1 cellular context compared by ENCODE assay signal in genomic region chr19:45771331-45771933, GRCh38.
TF ChIP-seq lines count a peak whose summit lies in the region.

No MANE protein-coding gene starts in this region.

TF ChIP-seq in H1, 55 proteins besides CTCF, POLR2A, EP300 and RAD21:
- TF ChIP-seq SIRT6 (IDR thresholded peaks at IDR 0.05; ENCODE audit: low read length) = no peak
- TF ChIP-seq SP4 (IDR thresholded peaks at IDR 0.05; ENCODE audit: low read length) = no peak
- TF ChIP-seq POLR2AphosphoS5 (IDR thresholded peaks at IDR 0.05; ENCODE audit: low read depth, low read length) = peak; percentile 61; the same call in 1 of the 2 replicates
